In the genomic region with DNA sequence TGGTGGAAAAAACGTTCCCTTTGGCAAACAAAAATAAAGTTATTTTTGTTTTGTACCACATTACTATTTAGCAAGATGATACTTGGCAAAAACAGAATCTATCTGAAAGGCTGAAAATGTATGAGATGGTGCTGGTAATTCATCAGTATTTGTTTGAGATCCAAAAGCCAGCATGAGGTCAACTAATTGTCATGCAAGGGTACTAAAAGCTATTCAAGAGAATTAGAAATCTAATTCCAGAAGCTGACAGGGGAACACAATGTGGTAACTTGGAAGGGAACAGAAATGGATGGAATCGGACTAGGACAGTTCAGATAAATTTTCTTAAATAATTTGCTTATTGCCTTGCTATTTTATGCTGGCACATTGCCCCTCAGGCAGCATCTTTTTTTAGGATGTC, we compare ENCODE assay signal across 1 cellular context.
TF ChIP-seq lines count a peak whose summit lies in the region.

No MANE protein-coding gene starts in this region.

TF ChIP-seq in K562, 482 proteins besides CTCF, POLR2A, EP300 and RAD21:
- TF ChIP-seq, protein P1, sequence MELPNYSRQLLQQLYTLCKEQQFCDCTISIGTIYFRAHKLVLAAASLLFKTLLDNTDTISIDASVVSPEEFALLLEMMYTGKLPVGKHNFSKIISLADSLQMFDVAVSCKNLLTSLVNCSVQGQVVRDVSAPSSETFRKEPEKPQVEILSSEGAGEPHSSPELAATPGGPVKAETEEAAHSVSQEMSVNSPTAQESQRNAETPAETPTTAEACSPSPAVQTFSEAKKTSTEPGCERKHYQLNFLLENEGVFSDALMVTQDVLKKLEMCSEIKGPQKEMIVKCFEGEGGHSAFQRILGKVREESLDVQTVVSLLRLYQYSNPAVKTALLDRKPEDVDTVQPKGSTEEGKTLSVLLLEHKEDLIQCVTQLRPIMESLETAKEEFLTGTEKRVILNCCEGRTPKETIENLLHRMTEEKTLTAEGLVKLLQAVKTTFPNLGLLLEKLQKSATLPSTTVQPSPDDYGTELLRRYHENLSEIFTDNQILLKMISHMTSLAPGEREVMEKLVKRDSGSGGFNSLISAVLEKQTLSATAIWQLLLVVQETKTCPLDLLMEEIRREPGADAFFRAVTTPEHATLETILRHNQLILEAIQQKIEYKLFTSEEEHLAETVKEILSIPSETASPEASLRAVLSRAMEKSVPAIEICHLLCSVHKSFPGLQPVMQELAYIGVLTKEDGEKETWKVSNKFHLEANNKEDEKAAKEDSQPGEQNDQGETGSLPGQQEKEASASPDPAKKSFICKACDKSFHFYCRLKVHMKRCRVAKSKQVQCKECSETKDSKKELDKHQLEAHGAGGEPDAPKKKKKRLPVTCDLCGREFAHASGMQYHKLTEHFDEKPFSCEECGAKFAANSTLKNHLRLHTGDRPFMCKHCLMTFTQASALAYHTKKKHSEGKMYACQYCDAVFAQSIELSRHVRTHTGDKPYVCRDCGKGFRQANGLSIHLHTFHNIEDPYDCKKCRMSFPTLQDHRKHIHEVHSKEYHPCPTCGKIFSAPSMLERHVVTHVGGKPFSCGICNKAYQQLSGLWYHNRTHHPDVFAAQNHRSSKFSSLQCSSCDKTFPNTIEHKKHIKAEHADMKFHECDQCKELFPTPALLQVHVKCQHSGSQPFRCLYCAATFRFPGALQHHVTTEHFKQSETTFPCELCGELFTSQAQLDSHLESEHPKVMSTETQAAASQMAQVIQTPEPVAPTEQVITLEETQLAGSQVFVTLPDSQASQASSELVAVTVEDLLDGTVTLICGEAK (IDR thresholded peaks at IDR 0.05): peak; percentile 29; the same call in 1 of the 2 replicates
- TF ChIP-seq, protein P1 (CRISPR knock-in tag; IDR thresholded peaks at IDR 0.05): no peak
- no peak for TF ChIP-seq MXI1 (IDR thresholded peaks at IDR 0.05; ENCODE audit: low read depth, low read length)
